17 cellular contexts compared by ENCODE assay signal in genomic region chr5:124932791-124933600, GRCh38.
A peak's percentile ranks its signal among the peaks of the same experiment; 100 is the strongest.
DNase-seq lines count a peak whose midpoint lies in the region; ATAC-seq and TF ChIP-seq lines count a peak whose summit lies in the region.
"Had no signal": no experiment of that assay in that cellular context is flagged by ENCODE, and none has a peak within 500 bp of the region (broad histone marks: within the 10 kb centered on the region; RNA-seq: fewer than 3 reads in every experiment).

No MANE protein-coding gene starts in this region.

- POLR2A ChIA-PET in T-cell (lab: Charles Lee), result interaction anchor here in 1 of 2 donors (0.6 kb wide), 1 partner anchor 455 kb away, joined by 3 read pairs; no protein-coding TSS in a partner anchor

- CTCF ChIA-PET in T-cell (lab: Charles Lee), result no interaction called here

- no peaks in the 10 kb centered on the region for H3K9me3 Mint-ChIP-seq in T-cell
- H3K9me3 Mint-ChIP-seq: activated CD4-positive, alpha-beta memory T cell treated with anti-CD3 and anti-CD28 coated beads, Interleukin-2, amount 10 ng/mL, durations not matched to agents 7 days and 5 days had no signal

- H3K27me3 Mint-ChIP-seq in T-cell, result no peaks in the 10 kb centered on the region
- H3K27me3 Mint-ChIP-seq: activated CD4-positive, alpha-beta memory T cell treated with anti-CD3 and anti-CD28 coated beads, Interleukin-2, amount 10 ng/mL, durations not matched to agents 7 days and 5 days; naive thymus-derived CD8-positive, alpha-beta T cell had no signal

- H3K27ac Mint-ChIP-seq in T-cell, result no peak overlapping the region
- H3K27ac Mint-ChIP-seq: activated CD4-positive, alpha-beta memory T cell treated with anti-CD3 and anti-CD28 coated beads, Interleukin-2, amount 10 ng/mL, durations not matched to agents 7 days and 5 days; naive thymus-derived CD8-positive, alpha-beta T cell had no signal

- no peaks in the 10 kb centered on the region for H3K36me3 Mint-ChIP-seq in T-cell
- H3K36me3 Mint-ChIP-seq: naive thymus-derived CD8-positive, alpha-beta T cell had no signal

- H3K4me3 Mint-ChIP-seq in T-cell, result no peak overlapping the region
- H3K4me3 Mint-ChIP-seq: activated CD4-positive, alpha-beta memory T cell treated with anti-CD3 and anti-CD28 coated beads, Interleukin-2, amount 10 ng/mL, durations not matched to agents 7 days and 5 days; naive thymus-derived CD8-positive, alpha-beta T cell had no signal

- H3K4me3 ChIP-seq in fibroblast of the aortic adventitia (ENCODE audit: low read depth, low read length), result no peak overlapping the region
- H3K4me3 ChIP-seq: vagina had no signal

- peak; percentile 23 for DNase-seq in ELR (ENCODE audit: low read depth)
- DNase-seq in RPMI7951 (ENCODE audit: low read depth), result peak; percentile 86
- peak; percentile 88 for DNase-seq in fibroblast of the aortic adventitia (ENCODE audit: low read depth)
- peak; percentile 84 for DNase-seq in renal cortical epithelial cell (ENCODE audit: low read depth)
- DNase-seq in T-cell, result no peak
- no peak for DNase-seq in DMS 273 (lab: John Stamatoyannopoulos, UW; ENCODE audit: unreplicated experiment)
- DNase-seq: activated CD4-positive, alpha-beta memory T cell treated with anti-CD3 and anti-CD28 coated beads, Interleukin-2, amount 10 ng/mL, durations not matched to agents 7 days and 5 days; activated naive CD4-positive, alpha-beta T cell treated with anti-CD3 and anti-CD28 coated beads, Interleukin-2, amount 50 U/mL, for 16 hours; dermis blood vessel endothelial cell; naive thymus-derived CD8-positive, alpha-beta T cell; NCI-H1048; NCI-H748 treated with DMSO at 0.1 percent for 48 hours; small intestine; SW 1271 had no signal

- ATAC-seq in HG03039 (IDR thresholded peaks at IDR 0.05; ENCODE audit: unreplicated experiment), result no peak
- no peak for ATAC-seq in T-cell (replicated peaks in 1 of 4)
- ATAC-seq in HG02571 (IDR thresholded peaks at IDR 0.05; ENCODE audit: unreplicated experiment), result no peak
- ATAC-seq: naive thymus-derived CD8-positive, alpha-beta T cell had no signal

- TF ChIP-seq CTCF in fibroblast of the aortic adventitia (IDR thresholded peaks at IDR 0.05; ENCODE audit: insufficient read depth, low read length), result no peak

- peaks cover 0 to 6% (median 0%) of the 10 kb centered on the region in 3 donors for H3K4me1 Mint-ChIP-seq in T-cell
- H3K4me1 Mint-ChIP-seq: activated CD4-positive, alpha-beta memory T cell treated with anti-CD3 and anti-CD28 coated beads, Interleukin-2, amount 10 ng/mL, durations not matched to agents 7 days and 5 days had no signal

Comparison
In these comparisons a context has a peak if more than half of its experiments do, and no peak if none do; other contexts are left out.
1. DNase-seq: peak in ELR (single experiment), RPMI7951 (single experiment), fibroblast of the aortic adventitia (single experiment) and renal cortical epithelial cell (single experiment); none in T-cell (0 of 34) and DMS 273 (single experiment).